ENCODE assay signal across 17 cellular contexts in genomic region chr2:241952816-241953215, GRCh38.
DNase-seq lines count a peak whose midpoint lies in the region; ATAC-seq and TF ChIP-seq lines count a peak whose summit lies in the region.
"Had no signal": no experiment of that assay in that cellular context is flagged by ENCODE, and none has a peak within 500 bp of the region (broad histone marks: within the 10 kb centered on the region; RNA-seq: fewer than 3 reads in every experiment).

No MANE protein-coding gene starts in this region.

- no peaks in the 10 kb centered on the region for H3K36me3 ChIP-seq in osteoblast (ENCODE audit: insufficient read depth, low read length)
- H3K36me3 ChIP-seq: HAP-1 had no signal

- ATAC-seq in memory B cell (ENCODE audit: low read depth), result no peak
- no peak for ATAC-seq in GM19023 (IDR thresholded peaks at IDR 0.05; ENCODE audit: unreplicated experiment)
- ATAC-seq in GM21526 (IDR thresholded peaks at IDR 0.05; ENCODE audit: low FRiP score, unreplicated experiment), result no peak
- ATAC-seq: A549 had no signal

- H3K4me3 ChIP-seq in osteoblast (ENCODE audit: insufficient read depth, low read length), result no peak overlapping the region
- H3K4me3 ChIP-seq: A549, HAP-1 had no signal

- no peak overlapping the region for H2AFZ ChIP-seq in osteoblast (ENCODE audit: low read length)

- peaks cover 11% of the 10 kb centered on the region for H4K20me1 ChIP-seq in osteoblast (ENCODE audit: insufficient read depth, low read length)

- peaks cover 23% of the 10 kb centered on the region for H3K4me1 Mint-ChIP-seq in memory B cell

- peaks cover 4% of the 10 kb centered on the region for H3K27me3 ChIP-seq in osteoblast (ENCODE audit: insufficient read depth, low read length)

- no peaks in the 10 kb centered on the region for H3K79me2 ChIP-seq in osteoblast (ENCODE audit: insufficient read depth, low read length)

- DNase-seq in activated effector memory CD4-positive, alpha-beta T cell treated with anti-CD3 and anti-CD28 coated beads, Interleukin-2, amount 50 U/mL, for 16 hours, result peak; percentile 59
- no peak for DNase-seq in activated effector memory CD4-positive, alpha-beta T cell treated with Interleukin-2 at 50 U/mL for 16 hours
- DNase-seq in memory B cell (ENCODE audit: low spot score in 2 of 2) (no peak), osteoblast (ENCODE audit: insufficient read length, low spot score, missing footprints) (peak; percentile 58), activated gamma-delta T cell treated with Interleukin-2 at 50 U/mL for 16 hours (no peak)
- DNase-seq: AML-193; Calu3; CD4-positive, alpha-beta memory T cell; DMS79 treated with DMSO at 0.1 percent for 48 hours; GF-D8 had no signal

- no peak for TF ChIP-seq CTCF in osteoblast (IDR thresholded peaks at IDR 0.05; ENCODE audit: extremely low read depth, low read depth, low read length)

- no peak overlapping the region for H3K4me2 ChIP-seq in osteoblast (ENCODE audit: insufficient read depth, low read length)
- H3K4me2 ChIP-seq: A549 had no signal

- H3K27me3 Mint-ChIP-seq in memory B cell, result no peaks in the 10 kb centered on the region
- H3K27me3 Mint-ChIP-seq: CD4-positive, alpha-beta memory T cell; IgD-negative memory B cell had no signal

- H3K4me1 ChIP-seq in osteoblast (ENCODE audit: insufficient read depth, low read length), result peaks cover 2% of the 10 kb centered on the region
- H3K4me1 ChIP-seq: A549 had no signal

- H3K36me3 Mint-ChIP-seq in memory B cell, result peaks cover 21% of the 10 kb centered on the region

- H3K27ac ChIP-seq in osteoblast (ENCODE audit: low read depth, low read length), result no peak overlapping the region
- H3K27ac ChIP-seq: 22Rv1, A549, C4-2B had no signal

- no peaks in the 10 kb centered on the region for H3K9me3 ChIP-seq in osteoblast (ENCODE audit: low read depth, low read length)
- H3K9me3 ChIP-seq: A549, HAP-1 had no signal

- peaks cover 4% of the 10 kb centered on the region for H3K9me3 Mint-ChIP-seq in memory B cell

- H3K27ac Mint-ChIP-seq in memory B cell, result peak overlapping the region; percentile 69
- H3K27ac Mint-ChIP-seq: CD4-positive, alpha-beta memory T cell had no signal

- H3K4me3 Mint-ChIP-seq in memory B cell, result no peak overlapping the region
- H3K4me3 Mint-ChIP-seq: CD4-positive, alpha-beta memory T cell; IgD-negative memory B cell had no signal

Comparison
In these comparisons a context has a peak if more than half of its experiments do, and no peak if none do; other contexts are left out.
1. DNase-seq: peak in activated effector memory CD4-positive, alpha-beta T cell treated with anti-CD3 and anti-CD28 coated beads, Interleukin-2, amount 50 U/mL, for 16 hours (single experiment) and osteoblast (single experiment); none in activated effector memory CD4-positive, alpha-beta T cell treated with Interleukin-2 at 50 U/mL for 16 hours (single experiment), memory B cell (0 of 2) and activated gamma-delta T cell treated with Interleukin-2 at 50 U/mL for 16 hours (single experiment).